Comparison of ENCODE assay signal across 25 cellular contexts in genomic region chr13:25764378-25764777, GRCh38.
"Had no signal": no experiment of that assay in that cellular context is flagged by ENCODE, and none has a peak within 500 bp of the region (broad histone marks: within the 10 kb centered on the region; RNA-seq: fewer than 3 reads in every experiment).

No MANE protein-coding gene starts in this region.

- H3K4me2 ChIP-seq: smooth muscle cell had no signal

- H3K27ac ChIP-seq: coronary artery, gastrocnemius medialis, left lung, prostate gland, right atrium auricular region, testis, tibial artery had no signal

- ATAC-seq: effector memory CD8-positive, alpha-beta T cell; gastrocnemius medialis; left lung; naive thymus-derived CD4-positive, alpha-beta T cell; sciatic nerve; stimulated activated effector memory CD8-positive, alpha-beta T cell treated with anti-CD3 and anti-CD28 coated beads, Interleukin-12 subunit alpha, Interleukin-12 subunit beta, amount 100 ng/mL, for 72 hours; stimulated activated naive CD8-positive, alpha-beta T cell treated with anti-CD3 and anti-CD28 coated beads, Interleukin-15, Interleukin-2, amounts not matched to agents 100 U/mL and 50 U/mL, for 24 hours had no signal

- DNase-seq: effector memory CD8-positive, alpha-beta T cell; foreskin fibroblast; gastrocnemius medialis; head of caudate nucleus; kidney; left lung; mesenchymal stem cell; midbrain; naive thymus-derived CD4-positive, alpha-beta T cell; nucleus accumbens; stimulated activated CD4-positive, alpha-beta T cell treated with anti-CD3 and anti-CD28 coated beads, Interleukin-12 subunit alpha, Interleukin-12 subunit beta, amount 100 ng/mL, for 4 hours; stimulated activated CD4-positive, alpha-beta T cell treated with anti-CD3 and anti-CD28 coated beads, Interleukin-1b, Interleukin-23, amount 100 ng/mL, for 48 hours; stimulated activated CD4-positive, alpha-beta T cell treated with anti-CD3 and anti-CD28 coated beads, Interleukin-4, amount 100 ng/mL, for 24 hours; stimulated activated naive CD8-positive, alpha-beta T cell treated with anti-CD3 and anti-CD28 coated beads, Interleukin-15, Interleukin-2, amounts not matched to agents 100 U/mL and 50 U/mL, for 24 hours; substantia nigra; testis; tibial artery had no signal

- H3K9me3 Mint-ChIP-seq: effector memory CD8-positive, alpha-beta T cell; nephron; type B pancreatic cell had no signal

- H3K36me3 Mint-ChIP-seq: stimulated activated effector memory CD8-positive, alpha-beta T cell treated with anti-CD3 and anti-CD28 coated beads, Interleukin-12 subunit alpha, Interleukin-12 subunit beta, amount 100 ng/mL, for 72 hours; type B pancreatic cell had no signal

- H3K9me3 ChIP-seq: gastrocnemius medialis, left lung, prostate gland, right atrium auricular region, testis, tibial artery had no signal

- H3K4me3 ChIP-seq: coronary artery, gastrocnemius medialis, left lung, prostate gland, right atrium auricular region, smooth muscle cell, testis, tibial artery had no signal

- H3K36me3 ChIP-seq: gastrocnemius medialis, left lung, prostate gland, right atrium auricular region, tibial artery had no signal

- H3K27me3 ChIP-seq: gastrocnemius medialis, left lung, right atrium auricular region, testis had no signal

- H3K4me1 ChIP-seq: gastrocnemius medialis, left lung, prostate gland, right atrium auricular region, testis, tibial artery had no signal

- H3K27ac Mint-ChIP-seq: effector memory CD8-positive, alpha-beta T cell; stimulated activated effector memory CD8-positive, alpha-beta T cell treated with anti-CD3 and anti-CD28 coated beads, Interleukin-12 subunit alpha, Interleukin-12 subunit beta, amount 100 ng/mL, for 72 hours; type B pancreatic cell had no signal

- H3K4me3 Mint-ChIP-seq: effector memory CD8-positive, alpha-beta T cell; naive thymus-derived CD4-positive, alpha-beta T cell; nephron; stimulated activated effector memory CD8-positive, alpha-beta T cell treated with anti-CD3 and anti-CD28 coated beads, Interleukin-12 subunit alpha, Interleukin-12 subunit beta, amount 100 ng/mL, for 72 hours; type B pancreatic cell had no signal

- H3K4me1 Mint-ChIP-seq: stimulated activated effector memory CD8-positive, alpha-beta T cell treated with anti-CD3 and anti-CD28 coated beads, Interleukin-12 subunit alpha, Interleukin-12 subunit beta, amount 100 ng/mL, for 72 hours had no signal
